Comparison of ENCODE assay signal across 1 cellular context in the genomic region with DNA sequence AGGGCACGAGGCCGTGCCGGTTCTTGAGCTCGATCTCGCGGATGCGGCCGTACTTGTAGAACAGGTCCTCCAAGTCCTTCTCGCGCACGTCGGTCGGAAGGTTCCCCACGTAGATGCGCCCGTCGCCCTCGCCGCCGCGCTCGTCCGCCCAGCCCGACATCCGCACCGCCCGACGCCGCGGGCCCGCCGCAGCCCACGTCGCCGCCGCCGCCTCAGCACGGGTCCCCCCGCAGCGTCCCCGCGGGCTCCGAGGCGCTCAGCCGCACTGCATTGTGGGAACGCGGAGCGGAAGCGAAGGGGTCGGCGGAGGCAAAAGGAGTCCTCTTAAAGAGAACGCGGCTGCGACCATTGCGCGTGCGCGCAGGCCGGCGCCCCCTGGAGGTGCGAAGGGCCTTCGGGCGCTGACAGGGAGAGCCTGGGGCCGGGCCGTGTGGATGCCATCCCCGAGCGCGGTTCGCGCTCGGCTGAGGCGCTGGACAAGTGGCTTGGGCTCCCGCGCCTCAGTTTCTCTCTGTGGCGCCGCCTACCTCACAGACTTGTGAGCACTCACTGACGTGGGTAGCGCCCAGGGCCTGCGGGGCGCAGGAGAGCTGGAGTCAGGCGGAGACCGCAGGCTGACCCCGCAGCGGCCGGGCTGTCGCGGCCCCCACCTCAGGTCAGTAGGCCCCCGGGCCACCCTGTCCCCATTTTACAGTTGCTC.
A peak's percentile ranks its signal among the peaks of the same experiment; 100 is the strongest.
TF ChIP-seq lines count a peak whose summit lies in the region.

A gene with protein sequence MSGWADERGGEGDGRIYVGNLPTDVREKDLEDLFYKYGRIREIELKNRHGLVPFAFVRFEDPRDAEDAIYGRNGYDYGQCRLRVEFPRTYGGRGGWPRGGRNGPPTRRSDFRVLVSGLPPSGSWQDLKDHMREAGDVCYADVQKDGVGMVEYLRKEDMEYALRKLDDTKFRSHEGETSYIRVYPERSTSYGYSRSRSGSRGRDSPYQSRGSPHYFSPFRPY (minus strand): TSS at position 299 of the 700 bp plus-strand sequence. CDS start 139 bp downstream, at position 160.

TF ChIP-seq in K562, 482 proteins besides CTCF, POLR2A, EP300 and RAD21 (continued from another document and continues in another):
- TF ChIP-seq, protein P1, sequence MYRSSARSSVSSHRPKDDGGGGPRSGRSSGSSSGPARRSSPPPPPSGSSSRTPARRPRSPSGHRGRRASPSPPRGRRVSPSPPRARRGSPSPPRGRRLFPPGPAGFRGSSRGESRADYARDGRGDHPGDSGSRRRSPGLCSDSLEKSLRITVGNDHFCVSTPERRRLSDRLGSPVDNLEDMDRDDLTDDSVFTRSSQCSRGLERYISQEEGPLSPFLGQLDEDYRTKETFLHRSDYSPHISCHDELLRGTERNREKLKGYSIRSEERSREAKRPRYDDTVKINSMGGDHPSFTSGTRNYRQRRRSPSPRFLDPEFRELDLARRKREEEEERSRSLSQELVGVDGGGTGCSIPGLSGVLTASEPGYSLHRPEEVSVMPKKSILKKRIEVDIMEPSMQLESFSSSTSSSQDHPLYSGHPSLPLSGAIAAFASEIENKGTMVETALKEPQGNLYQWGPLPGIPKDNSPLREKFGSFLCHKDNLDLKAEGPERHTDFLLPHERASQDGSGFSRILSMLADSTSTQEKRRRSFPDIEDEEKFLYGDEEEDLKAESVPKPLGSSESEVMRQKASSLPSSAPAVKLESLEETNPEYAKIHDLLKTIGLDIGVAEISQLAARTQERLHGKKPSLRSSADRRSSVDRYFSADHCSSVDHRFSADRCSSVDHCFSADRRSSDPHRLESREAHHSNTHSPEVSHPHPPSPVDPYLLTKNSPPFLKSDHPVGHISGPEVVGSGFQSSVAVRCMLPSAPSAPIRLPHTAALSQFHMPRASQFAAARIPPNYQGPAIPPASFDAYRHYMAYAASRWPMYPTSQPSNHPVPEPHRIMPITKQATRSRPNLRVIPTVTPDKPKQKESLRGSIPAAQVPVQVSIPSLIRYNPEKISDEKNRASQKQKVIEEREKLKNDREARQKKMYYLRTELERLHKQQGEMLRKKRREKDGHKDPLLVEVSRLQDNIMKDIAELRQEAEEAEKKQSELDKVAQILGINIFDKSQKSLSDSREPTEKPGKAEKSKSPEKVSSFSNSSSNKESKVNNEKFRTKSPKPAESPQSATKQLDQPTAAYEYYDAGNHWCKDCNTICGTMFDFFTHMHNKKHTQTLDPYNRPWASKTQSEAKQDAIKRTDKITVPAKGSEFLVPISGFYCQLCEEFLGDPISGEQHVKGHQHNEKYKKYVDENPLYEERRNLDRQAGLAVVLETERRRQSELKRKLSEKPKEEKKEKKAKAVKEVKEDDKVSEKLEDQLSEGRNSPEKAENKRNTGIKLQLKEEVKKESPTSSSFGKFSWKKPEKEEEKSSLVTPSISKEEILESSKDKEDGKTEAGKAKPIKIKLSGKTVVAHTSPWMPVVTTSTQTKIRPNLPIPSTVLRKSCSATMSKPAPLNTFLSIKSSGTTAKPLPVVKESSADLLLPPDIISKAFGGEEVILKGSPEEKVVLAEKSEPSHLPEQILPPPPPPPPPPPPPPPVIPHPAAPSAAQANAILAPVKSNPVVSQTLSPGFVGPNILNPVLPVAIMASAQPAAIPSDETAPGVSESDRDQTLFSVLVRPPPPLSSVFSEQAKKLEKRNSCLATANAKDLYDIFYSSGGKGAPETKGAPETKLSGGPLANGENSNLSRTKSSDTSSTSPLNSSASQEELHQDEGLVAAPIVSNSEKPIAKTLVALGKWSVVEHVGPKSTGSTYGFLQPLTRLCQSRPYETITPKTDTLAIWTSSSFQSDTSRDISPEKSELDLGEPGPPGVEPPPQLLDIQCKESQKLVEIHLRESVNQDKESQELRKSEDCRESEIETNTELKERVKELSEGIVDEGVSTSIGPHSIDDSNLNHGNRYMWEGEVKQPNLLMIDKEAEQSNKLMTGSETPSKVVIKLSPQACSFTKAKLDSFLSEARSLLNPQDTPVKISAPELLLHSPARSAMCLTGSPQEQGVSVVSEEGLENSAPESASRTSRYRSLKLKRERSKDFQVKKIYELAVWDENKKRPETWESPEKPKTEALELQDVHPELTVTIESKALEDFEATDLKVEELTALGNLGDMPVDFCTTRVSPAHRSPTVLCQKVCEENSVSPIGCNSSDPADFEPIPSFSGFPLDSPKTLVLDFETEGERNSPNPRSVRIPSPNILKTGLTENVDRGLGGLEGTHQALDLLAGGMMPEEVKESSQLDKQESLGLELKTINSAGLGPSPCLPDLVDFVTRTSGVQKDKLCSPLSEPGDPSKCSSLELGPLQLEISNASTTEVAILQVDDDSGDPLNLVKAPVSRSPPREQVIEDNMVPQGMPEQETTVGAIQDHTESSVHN (IDR thresholded peaks at IDR 0.05; ENCODE audit: borderline replicate concordance in 1 of 2, low read depth in 1 of 2), result no peak
- no peak for TF ChIP-seq ZNF551 (CRISPR knock-in tag; IDR thresholded peaks at IDR 0.05)
- TF ChIP-seq POLR2H (tag; IDR thresholded peaks at IDR 0.05; ENCODE audit: low read depth), result peak; percentile 73
- no peak for TF ChIP-seq ZNF830 (CRISPR knock-in tag; IDR thresholded peaks at IDR 0.05)
- TF ChIP-seq CBX2 (IDR thresholded peaks at IDR 0.05; ENCODE audit: insufficient read depth, low read length, poor library complexity, severe bottlenecking), result no peak
- TF ChIP-seq, protein P2, sequence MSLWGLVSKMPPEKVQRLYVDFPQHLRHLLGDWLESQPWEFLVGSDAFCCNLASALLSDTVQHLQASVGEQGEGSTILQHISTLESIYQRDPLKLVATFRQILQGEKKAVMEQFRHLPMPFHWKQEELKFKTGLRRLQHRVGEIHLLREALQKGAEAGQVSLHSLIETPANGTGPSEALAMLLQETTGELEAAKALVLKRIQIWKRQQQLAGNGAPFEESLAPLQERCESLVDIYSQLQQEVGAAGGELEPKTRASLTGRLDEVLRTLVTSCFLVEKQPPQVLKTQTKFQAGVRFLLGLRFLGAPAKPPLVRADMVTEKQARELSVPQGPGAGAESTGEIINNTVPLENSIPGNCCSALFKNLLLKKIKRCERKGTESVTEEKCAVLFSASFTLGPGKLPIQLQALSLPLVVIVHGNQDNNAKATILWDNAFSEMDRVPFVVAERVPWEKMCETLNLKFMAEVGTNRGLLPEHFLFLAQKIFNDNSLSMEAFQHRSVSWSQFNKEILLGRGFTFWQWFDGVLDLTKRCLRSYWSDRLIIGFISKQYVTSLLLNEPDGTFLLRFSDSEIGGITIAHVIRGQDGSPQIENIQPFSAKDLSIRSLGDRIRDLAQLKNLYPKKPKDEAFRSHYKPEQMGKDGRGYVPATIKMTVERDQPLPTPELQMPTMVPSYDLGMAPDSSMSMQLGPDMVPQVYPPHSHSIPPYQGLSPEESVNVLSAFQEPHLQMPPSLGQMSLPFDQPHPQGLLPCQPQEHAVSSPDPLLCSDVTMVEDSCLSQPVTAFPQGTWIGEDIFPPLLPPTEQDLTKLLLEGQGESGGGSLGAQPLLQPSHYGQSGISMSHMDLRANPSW (CRISPR knock-in tag; IDR thresholded peaks at IDR 0.05), result no peak
- peak; percentile 90 for TF ChIP-seq RB1 (IDR thresholded peaks at IDR 0.05; ENCODE audit: low read depth)
- TF ChIP-seq NFE2 (IDR thresholded peaks at IDR 0.05; ENCODE audit: low read depth), result no peak
- no peak for TF ChIP-seq MAFK (IDR thresholded peaks at IDR 0.05; ENCODE audit: low read length)
- TF ChIP-seq, protein P3, sequence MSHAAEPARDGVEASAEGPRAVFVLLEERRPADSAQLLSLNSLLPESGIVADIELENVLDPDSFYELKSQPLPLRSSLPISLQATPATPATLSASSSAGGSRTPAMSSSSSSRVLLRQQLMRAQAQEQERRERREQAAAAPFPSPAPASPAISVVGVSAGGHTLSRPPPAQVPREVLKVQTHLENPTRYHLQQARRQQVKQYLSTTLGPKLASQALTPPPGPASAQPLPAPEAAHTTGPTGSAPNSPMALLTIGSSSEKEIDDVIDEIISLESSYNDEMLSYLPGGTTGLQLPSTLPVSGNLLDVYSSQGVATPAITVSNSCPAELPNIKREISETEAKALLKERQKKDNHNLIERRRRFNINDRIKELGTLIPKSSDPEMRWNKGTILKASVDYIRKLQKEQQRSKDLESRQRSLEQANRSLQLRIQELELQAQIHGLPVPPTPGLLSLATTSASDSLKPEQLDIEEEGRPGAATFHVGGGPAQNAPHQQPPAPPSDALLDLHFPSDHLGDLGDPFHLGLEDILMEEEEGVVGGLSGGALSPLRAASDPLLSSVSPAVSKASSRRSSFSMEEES (CRISPR knock-in tag; IDR thresholded peaks at IDR 0.05), result no peak
- TF ChIP-seq JUND (IDR thresholded peaks at IDR 0.05; ENCODE audit: borderline replicate concordance, low read depth, low read length), result peak; percentile 70
- TF ChIP-seq JUND (tag; IDR thresholded peaks at IDR 0.05; ENCODE audit: borderline replicate concordance, low read depth, low read length), result no peak; the same call in 2 of the 3 replicates
- TF ChIP-seq STAT5A (IDR thresholded peaks at IDR 0.05; ENCODE audit: borderline replicate concordance, low read length), result no peak
- TF ChIP-seq OTX1 (CRISPR knock-in tag; IDR thresholded peaks at IDR 0.05), result no peak
- 0 out of 2 replicates have a peak, but pooled peaks have one; percentile 30 for TF ChIP-seq KLF16 (IDR thresholded peaks at IDR 0.05)
- no peak for TF ChIP-seq ZNF124 (CRISPR knock-in tag; IDR thresholded peaks at IDR 0.05)
- TF ChIP-seq, protein P4, sequence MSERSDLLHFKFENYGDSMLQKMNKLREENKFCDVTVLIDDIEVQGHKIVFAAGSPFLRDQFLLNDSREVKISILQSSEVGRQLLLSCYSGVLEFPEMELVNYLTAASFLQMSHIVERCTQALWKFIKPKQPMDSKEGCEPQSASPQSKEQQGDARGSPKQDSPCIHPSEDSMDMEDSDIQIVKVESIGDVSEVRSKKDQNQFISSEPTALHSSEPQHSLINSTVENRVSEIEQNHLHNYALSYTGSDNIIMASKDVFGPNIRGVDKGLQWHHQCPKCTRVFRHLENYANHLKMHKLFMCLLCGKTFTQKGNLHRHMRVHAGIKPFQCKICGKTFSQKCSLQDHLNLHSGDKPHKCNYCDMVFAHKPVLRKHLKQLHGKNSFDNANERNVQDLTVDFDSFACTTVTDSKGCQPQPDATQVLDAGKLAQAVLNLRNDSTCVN (CRISPR knock-in tag; IDR thresholded peaks at IDR 0.05), result no peak
- TF ChIP-seq, protein P5, sequence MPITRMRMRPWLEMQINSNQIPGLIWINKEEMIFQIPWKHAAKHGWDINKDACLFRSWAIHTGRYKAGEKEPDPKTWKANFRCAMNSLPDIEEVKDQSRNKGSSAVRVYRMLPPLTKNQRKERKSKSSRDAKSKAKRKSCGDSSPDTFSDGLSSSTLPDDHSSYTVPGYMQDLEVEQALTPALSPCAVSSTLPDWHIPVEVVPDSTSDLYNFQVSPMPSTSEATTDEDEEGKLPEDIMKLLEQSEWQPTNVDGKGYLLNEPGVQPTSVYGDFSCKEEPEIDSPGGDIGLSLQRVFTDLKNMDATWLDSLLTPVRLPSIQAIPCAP (CRISPR knock-in tag; IDR thresholded peaks at IDR 0.05; ENCODE audit: borderline replicate concordance), result no peak
- 0 out of 2 replicates have a peak, but pooled peaks have one; percentile 67 for TF ChIP-seq FOXK1 (CRISPR knock-in tag; IDR thresholded peaks at IDR 0.05; ENCODE audit: borderline replicate concordance)
- peak; percentile 40; the same call in 1 of the 2 replicates for TF ChIP-seq BHLHE40 (IDR thresholded peaks at IDR 0.05; ENCODE audit: low read length)
- peak in 1 of 2 experiments; percentile 35; a peak in 1 of 3 replicates for TF ChIP-seq CBX3 (IDR thresholded peaks at IDR 0.05; ENCODE audit: borderline replicate concordance in 1 of 2, low read length in 2 of 2)
- TF ChIP-seq ZNF121 (CRISPR knock-in tag; conservative IDR thresholded peaks at IDR 0.05), result no peak
- no peak for TF ChIP-seq POLR3A (IDR thresholded peaks at IDR 0.05; ENCODE audit: borderline replicate concordance, extremely low read depth, insufficient read depth, insufficient read length)
- TF ChIP-seq, protein P6, sequence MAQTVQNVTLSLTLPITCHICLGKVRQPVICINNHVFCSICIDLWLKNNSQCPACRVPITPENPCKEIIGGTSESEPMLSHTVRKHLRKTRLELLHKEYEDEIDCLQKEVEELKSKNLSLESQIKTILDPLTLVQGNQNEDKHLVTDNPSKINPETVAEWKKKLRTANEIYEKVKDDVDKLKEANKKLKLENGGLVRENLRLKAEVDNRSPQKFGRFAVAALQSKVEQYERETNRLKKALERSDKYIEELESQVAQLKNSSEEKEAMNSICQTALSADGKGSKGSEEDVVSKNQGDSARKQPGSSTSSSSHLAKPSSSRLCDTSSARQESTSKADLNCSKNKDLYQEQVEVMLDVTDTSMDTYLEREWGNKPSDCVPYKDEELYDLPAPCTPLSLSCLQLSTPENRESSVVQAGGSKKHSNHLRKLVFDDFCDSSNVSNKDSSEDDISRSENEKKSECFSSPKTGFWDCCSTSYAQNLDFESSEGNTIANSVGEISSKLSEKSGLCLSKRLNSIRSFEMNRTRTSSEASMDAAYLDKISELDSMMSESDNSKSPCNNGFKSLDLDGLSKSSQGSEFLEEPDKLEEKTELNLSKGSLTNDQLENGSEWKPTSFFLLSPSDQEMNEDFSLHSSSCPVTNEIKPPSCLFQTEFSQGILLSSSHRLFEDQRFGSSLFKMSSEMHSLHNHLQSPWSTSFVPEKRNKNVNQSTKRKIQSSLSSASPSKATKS (CRISPR knock-in tag; IDR thresholded peaks at IDR 0.05), result no peak
- peak; percentile 32 for TF ChIP-seq FUS (optimal IDR thresholded peaks at IDR 0.05; ENCODE audit: low read depth, low read length)
- TF ChIP-seq, protein P7, sequence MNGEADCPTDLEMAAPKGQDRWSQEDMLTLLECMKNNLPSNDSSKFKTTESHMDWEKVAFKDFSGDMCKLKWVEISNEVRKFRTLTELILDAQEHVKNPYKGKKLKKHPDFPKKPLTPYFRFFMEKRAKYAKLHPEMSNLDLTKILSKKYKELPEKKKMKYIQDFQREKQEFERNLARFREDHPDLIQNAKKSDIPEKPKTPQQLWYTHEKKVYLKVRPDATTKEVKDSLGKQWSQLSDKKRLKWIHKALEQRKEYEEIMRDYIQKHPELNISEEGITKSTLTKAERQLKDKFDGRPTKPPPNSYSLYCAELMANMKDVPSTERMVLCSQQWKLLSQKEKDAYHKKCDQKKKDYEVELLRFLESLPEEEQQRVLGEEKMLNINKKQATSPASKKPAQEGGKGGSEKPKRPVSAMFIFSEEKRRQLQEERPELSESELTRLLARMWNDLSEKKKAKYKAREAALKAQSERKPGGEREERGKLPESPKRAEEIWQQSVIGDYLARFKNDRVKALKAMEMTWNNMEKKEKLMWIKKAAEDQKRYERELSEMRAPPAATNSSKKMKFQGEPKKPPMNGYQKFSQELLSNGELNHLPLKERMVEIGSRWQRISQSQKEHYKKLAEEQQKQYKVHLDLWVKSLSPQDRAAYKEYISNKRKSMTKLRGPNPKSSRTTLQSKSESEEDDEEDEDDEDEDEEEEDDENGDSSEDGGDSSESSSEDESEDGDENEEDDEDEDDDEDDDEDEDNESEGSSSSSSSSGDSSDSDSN (IDR thresholded peaks at IDR 0.05; ENCODE audit: borderline replicate concordance in 1 of 2, low read depth in 2 of 2, low read length in 2 of 2), result peak; percentile 72 to 88; a peak in 3 of 4 replicates
- no peak for TF ChIP-seq SLC30A9 (CRISPR knock-in tag; IDR thresholded peaks at IDR 0.05)
- no peak for TF ChIP-seq NFIC (IDR thresholded peaks at IDR 0.05)
- TF ChIP-seq ETV1 (tag; conservative IDR thresholded peaks at IDR 0.05; ENCODE audit: low read depth), result peak; percentile 79
- peak; percentile 51; the same call in 1 of the 2 replicates for TF ChIP-seq PHB (CRISPR knock-in tag; IDR thresholded peaks at IDR 0.05)
- TF ChIP-seq SNIP1 (IDR thresholded peaks at IDR 0.05; ENCODE audit: low read depth), result no peak
- no peak for TF ChIP-seq ZNF644 (tag; IDR thresholded peaks at IDR 0.05; ENCODE audit: low read depth)
- TF ChIP-seq SIX5 (IDR thresholded peaks at IDR 0.05; ENCODE audit: borderline replicate concordance in 1 of 2, insufficient read depth in 1 of 2, low read depth in 1 of 2, low read length in 2 of 2), result no peak; a peak in 1 of 4 replicates
- no peak for TF ChIP-seq SREBF1 (IDR thresholded peaks at IDR 0.05; ENCODE audit: borderline replicate concordance, low read depth, low read length)
- 0 out of 2 replicates have a peak, but pooled peaks have one; percentile 14 for TF ChIP-seq CHD2 (IDR thresholded peaks at IDR 0.05; ENCODE audit: low read depth, low read length)
